In the genomic region with DNA sequence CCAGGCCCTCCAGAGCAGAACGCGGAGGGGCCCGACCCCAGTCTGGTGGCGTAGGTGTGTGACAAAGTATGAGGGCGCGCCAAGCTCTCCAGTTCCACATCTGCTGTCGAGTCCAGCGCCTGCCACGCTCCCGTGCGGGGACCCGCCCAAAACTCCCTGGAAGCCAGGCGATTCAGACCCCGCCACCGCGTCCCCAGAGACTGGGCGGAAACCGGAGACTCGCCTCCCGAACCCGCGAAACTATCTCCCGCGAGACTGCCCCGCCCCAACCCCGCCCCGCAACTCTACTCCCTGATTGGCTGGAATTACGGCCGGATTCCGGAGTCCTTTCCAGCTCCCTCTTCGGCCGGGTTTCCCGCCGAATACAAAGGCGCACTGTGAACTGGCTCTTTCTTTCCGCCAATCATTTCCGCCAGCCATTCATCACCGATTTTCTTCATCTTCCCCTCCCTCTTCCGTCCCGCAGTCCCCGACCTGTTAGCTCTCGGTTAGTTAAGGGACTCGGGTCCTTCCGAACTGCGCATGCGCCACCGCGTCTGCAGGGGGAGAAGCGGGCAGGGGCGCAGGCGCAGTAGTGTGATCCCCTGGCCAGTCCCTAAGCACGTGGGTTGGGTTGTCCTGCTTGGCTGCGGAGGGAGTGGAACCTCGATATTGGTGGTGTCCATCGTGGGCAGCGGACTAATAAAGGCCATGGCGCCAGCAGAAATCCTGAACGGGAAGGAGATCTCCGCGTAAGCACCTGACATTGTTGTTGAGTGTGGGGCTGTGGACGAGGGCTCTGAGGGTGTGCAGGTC, we compare ENCODE assay signal across 8 cellular contexts. TPM values are rescaled to one million over a fixed set of nuclear protein-coding genes. Genes with fewer than 3 reads are reported as not detected.
DNase-seq lines count a peak whose midpoint lies in the region; ATAC-seq lines count a peak whose summit lies in the region.

A gene (plus strand): TSS at position 616 of the 795 bp plus-strand sequence. CDS start 75 bp downstream, at position 691.

- H4K8ac ChIP-seq in mesenchymal stem cell (ENCODE audit: low read length) = peak within 1 kb of the TSS; percentile 91

- H3K4me1 Mint-ChIP-seq in activated CD8-positive, alpha-beta memory T cell treated with anti-CD3 and anti-CD28 coated beads, Interleukin-2, amount 10 ng/mL, durations not matched to agents 7 days and 5 days = peaks cover 47% of the 10 kb centered on the region

- H3K27ac Mint-ChIP-seq in activated CD8-positive, alpha-beta memory T cell treated with anti-CD3 and anti-CD28 coated beads, Interleukin-2, amount 10 ng/mL, durations not matched to agents 7 days and 5 days = peak within 1 kb of the TSS; percentile 97

- peak within 1 kb of the TSS in 1 of 2 experiments; percentile 3 for H3K23ac ChIP-seq in mesenchymal stem cell (ENCODE audit: low read length in 2 of 2)

- H3K9me3 ChIP-seq in NT2/D1 (ENCODE audit: insufficient read depth, low read length) (no peaks in the 10 kb centered on the region), endocrine pancreas (ENCODE audit: control insufficient read depth, low read length) (no peaks in the 10 kb centered on the region), mesenchymal stem cell (ENCODE audit: control insufficient read depth, low read length) (no peaks in the 10 kb centered on the region)

- peak within 1 kb of the TSS in 1 of 2 experiments; percentile 94 for H2BK12ac ChIP-seq in mesenchymal stem cell (ENCODE audit: low read length in 2 of 2)

- peak within 1 kb of the TSS; percentile 91 for H3K4me3 Mint-ChIP-seq in activated CD8-positive, alpha-beta memory T cell treated with anti-CD3 and anti-CD28 coated beads, Interleukin-2, amount 10 ng/mL, durations not matched to agents 7 days and 5 days

- H3K4me3 ChIP-seq in NT2/D1 (ENCODE audit: insufficient read length, low read depth) = peak within 1 kb of the TSS; percentile 88
- H3K4me3 ChIP-seq in endocrine pancreas (ENCODE audit: control insufficient read depth, insufficient read depth, low read length) = peak within 1 kb of the TSS; percentile 77
- H3K4me3 ChIP-seq in mesenchymal stem cell (ENCODE audit: insufficient read depth in 1 of 2, low read depth in 1 of 2, low read length in 2 of 2) = peak within 1 kb of the TSS; percentile 85 to 92

- H3K27me3 ChIP-seq in NT2/D1 (ENCODE audit: insufficient read depth, insufficient read length) (no peaks in the 10 kb centered on the region), endocrine pancreas (ENCODE audit: control insufficient read depth, insufficient read depth, low read length) (no peaks in the 10 kb centered on the region), mesenchymal stem cell (ENCODE audit: control insufficient read depth in 1 of 2, insufficient read depth in 1 of 2, low read length in 2 of 2) (no peaks in the 10 kb centered on the region)

- H3K9me3 Mint-ChIP-seq in activated CD8-positive, alpha-beta memory T cell treated with anti-CD3 and anti-CD28 coated beads, Interleukin-2, amount 10 ng/mL, durations not matched to agents 7 days and 5 days (ENCODE audit: low read depth) = no peaks in the 10 kb centered on the region

- DNase-seq in COR-L47 (lab: John Stamatoyannopoulos, UW) = peak; percentile 98
- peak in 75 of 76 experiments; percentile 74 to 99 (median 97) for DNase-seq in HUDEP-2 (lab: John Stamatoyannopoulos, UW; ENCODE audit: unreplicated experiment in 76 of 76)
- peak; percentile 92 for DNase-seq in NT2/D1 (ENCODE audit: low read depth, low spot score)
- DNase-seq in activated CD8-positive, alpha-beta memory T cell treated with anti-CD3 and anti-CD28 coated beads, Interleukin-2, amount 10 ng/mL, durations not matched to agents 7 days and 5 days = peak; percentile 99
- DNase-seq in mesenchymal stem cell = peak; percentile 100
- DNase-seq in stimulated activated CD8-positive, alpha-beta memory T cell treated with anti-CD3 and anti-CD28 coated beads, Interleukin-12 subunit alpha, Interleukin-12 subunit beta, amount 100 ng/mL, for 4 hours (ENCODE audit: low read depth) = peak; percentile 92

- no peak within 1 kb of the TSS for H2BK120ac ChIP-seq in mesenchymal stem cell (ENCODE audit: low read depth, low read length)

- H3K36me3 ChIP-seq in NT2/D1 (ENCODE audit: insufficient read depth, insufficient read length, low read length) (peaks cover 24% of the 10 kb centered on the region), endocrine pancreas (ENCODE audit: control insufficient read depth, insufficient read depth, low read length) (no peaks in the 10 kb centered on the region), mesenchymal stem cell (ENCODE audit: control insufficient read depth in 1 of 2, insufficient read depth in 2 of 2, low read depth in 1 of 2, low read length in 2 of 2) (peaks cover 4 to 19% of the 10 kb centered on the region in 2 experiments)

- H3K4me2 ChIP-seq in mesenchymal stem cell (ENCODE audit: low read length, poor library complexity, severe bottlenecking) = peak within 1 kb of the TSS; percentile 99

- H3K27ac ChIP-seq in mesenchymal stem cell (ENCODE audit: low read length, poor library complexity, severe bottlenecking) = peak within 1 kb of the TSS; percentile 82

- peaks cover 2% of the 10 kb centered on the region for H3K4me1 ChIP-seq in NT2/D1 (ENCODE audit: insufficient read depth, insufficient read length)
- H3K4me1 ChIP-seq in endocrine pancreas (ENCODE audit: control insufficient read depth, insufficient read depth, low read length) = peaks cover 6% of the 10 kb centered on the region
- peaks cover 2% of the 10 kb centered on the region for H3K4me1 ChIP-seq in mesenchymal stem cell (ENCODE audit: control insufficient read depth, insufficient read depth, low read depth, low read length)

- peak within 1 kb of the TSS; percentile 94 for H2AFZ ChIP-seq in mesenchymal stem cell (ENCODE audit: low read depth, low read length)

- H3K36me3 Mint-ChIP-seq in activated CD8-positive, alpha-beta memory T cell treated with anti-CD3 and anti-CD28 coated beads, Interleukin-2, amount 10 ng/mL, durations not matched to agents 7 days and 5 days = peaks cover 28% of the 10 kb centered on the region

- H4K91ac ChIP-seq in mesenchymal stem cell (ENCODE audit: low read length) = peak within 1 kb of the TSS; percentile 81

- no peak within 1 kb of the TSS for H2AK5ac ChIP-seq in mesenchymal stem cell (ENCODE audit: low read length, severe bottlenecking)

- WGBS in mesenchymal stem cell = 1% methylated on average over 61 of the region's 61 CpGs

- peaks cover 9% of the 10 kb centered on the region for H3K79me1 ChIP-seq in mesenchymal stem cell (replicated peaks; ENCODE audit: low read length, poor library complexity, severe bottlenecking)

- peak within 1 kb of the TSS; percentile 71 for H2BK5ac ChIP-seq in mesenchymal stem cell (ENCODE audit: low read depth, low read length, poor library complexity, severe bottlenecking)

- peak within 1 kb of the TSS; percentile 93 to 95 for H3K4ac ChIP-seq in mesenchymal stem cell (ENCODE audit: low read depth in 1 of 2, low read length in 2 of 2)

- ATAC-seq in GM21381 (IDR thresholded peaks at IDR 0.05; ENCODE audit: unreplicated experiment) = peak; percentile 80
- peak; percentile 91 for ATAC-seq in activated CD8-positive, alpha-beta memory T cell treated with anti-CD3 and anti-CD28 coated beads, Interleukin-2, amount 10 ng/mL, durations not matched to agents 7 days and 5 days

- no peaks in the 10 kb centered on the region for H3K27me3 Mint-ChIP-seq in activated CD8-positive, alpha-beta memory T cell treated with anti-CD3 and anti-CD28 coated beads, Interleukin-2, amount 10 ng/mL, durations not matched to agents 7 days and 5 days

- H3K14ac ChIP-seq in mesenchymal stem cell (ENCODE audit: low read length in 2 of 2) = peak within 1 kb of the TSS in 1 of 2 experiments; percentile 92

- H3K18ac ChIP-seq in mesenchymal stem cell (ENCODE audit: low read depth in 1 of 2, low read length in 2 of 2) = peak within 1 kb of the TSS; percentile 71 to 89

- H2BK15ac ChIP-seq in mesenchymal stem cell (ENCODE audit: low read depth, poor library complexity, severe bottlenecking) = peak within 1 kb of the TSS; percentile 44

- CTCF ChIA-PET in activated CD8-positive, alpha-beta memory T cell treated with anti-CD3 and anti-CD28 coated beads, Interleukin-2, amount 10 ng/mL, durations not matched to agents 7 days and 5 days (lab: Charles Lee) = interaction anchor here (0.6 to 2.3 kb wide), 17 partner anchors 9 to 1451 kb away, joined by 3 to 20 read pairs (median 4); a partner anchor contains a TSS

- peak within 1 kb of the TSS; percentile 94 for H3K9ac ChIP-seq in NT2/D1 (ENCODE audit: insufficient read length, low read depth)
- peak within 1 kb of the TSS; percentile 47 for H3K9ac ChIP-seq in endocrine pancreas (ENCODE audit: control insufficient read depth, insufficient read depth, low read length)
- H3K9ac ChIP-seq in mesenchymal stem cell (ENCODE audit: low read length) = peak within 1 kb of the TSS; percentile 89

RNA-seq across cellular contexts. Expression of the gene that starts here (rescaled TPM):
- 100 to 1,000 TPM; 223 to 316 TPM for total RNA-seq in activated CD8-positive, alpha-beta memory T cell treated with anti-CD3 and anti-CD28 coated beads, Interleukin-2, amount 10 ng/mL, durations not matched to agents 7 days and 5 days
- polyA plus RNA-seq in mesenchymal stem cell (2013, experiment 1 of 2) = 44.1 TPM
- 40.3 TPM for polyA plus RNA-seq in mesenchymal stem cell (2013, experiment 2 of 2)

Comparison
In these comparisons a context has a peak if more than half of its experiments do, and no peak if none do; other contexts are left out.
1. Peak in every context shown above with its lines: DNase-seq, ATAC-seq, H3K4me3 ChIP-seq and H3K27ac ChIP-seq.